In genomic region chr4:15649914-15650545, GRCh38 we compare ENCODE assay signal across 8 cellular contexts. TPM values are rescaled to one million over a fixed set of nuclear protein-coding genes. Genes with fewer than 3 reads are reported as not detected.
A peak's percentile ranks its signal among the peaks of the same experiment; 100 is the strongest.
DNase-seq lines count a peak whose midpoint lies in the region; ATAC-seq and TF ChIP-seq lines count a peak whose summit lies in the region.

No MANE protein-coding gene starts in this region.

- peak; percentile 82 for TF ChIP-seq CTCF in DOHH2 (IDR thresholded peaks at IDR 0.05; ENCODE audit: low read depth, low read length, poor library complexity, severe bottlenecking)
- TF ChIP-seq CTCF in gastrocnemius medialis (IDR thresholded peaks at IDR 0.05 in 4 of 5, conservative IDR thresholded peaks at IDR 0.05 in 1 of 5), result peak; percentile 44 to 78 (median 74)

- H3K9me3 ChIP-seq in DOHH2 (ENCODE audit: control insufficient read depth, insufficient read depth, low read length) (no peaks in the 10 kb centered on the region), SJCRH30 (replicated peaks) (no peaks in the 10 kb centered on the region), gastrocnemius medialis (no peaks in the 10 kb centered on the region)

- H3K36me3 ChIP-seq in DOHH2 (ENCODE audit: control insufficient read depth, low read length) (peaks cover 11% of the 10 kb centered on the region; the same call in 1 of the 2 replicates), SJCRH30 (0 out of 2 replicates have a peak, but pooled peaks cover 1% of the 10 kb centered on the region), gastrocnemius medialis (no peaks in the 10 kb centered on the region)

- H3K4me2 ChIP-seq in DOHH2 (ENCODE audit: low read length), result peak overlapping the region; percentile 49

- H4K20me1 ChIP-seq in DOHH2 (ENCODE audit: control insufficient read depth, insufficient read depth, low read depth, low read length), result peaks cover 5% of the 10 kb centered on the region

- DNase-seq in M059J (ENCODE audit: low read depth) (peak; percentile 67), SJCRH30 (peak; percentile 68 to 84), left ventricle myocardium superior (no peak), gastrocnemius medialis (peak; percentile 18 to 55)
- DNase-seq in activated naive CD4-positive, alpha-beta T cell treated with anti-CD3 and anti-CD28 coated beads, Interleukin-2, amount 50 U/mL, for 72 hours (ENCODE audit: low spot score in 2 of 2), result peak in 1 of 2 donors; percentile 59

- H3K4me1 ChIP-seq in DOHH2 (ENCODE audit: control insufficient read depth, low read length) (peaks cover 51% of the 10 kb centered on the region), SJCRH30 (peaks cover 23% of the 10 kb centered on the region), gastrocnemius medialis (peaks cover 64 to 68% of the 10 kb centered on the region in 2 donors)

- intact Hi-C loops in left ventricle myocardium superior (cut with micrococcal nuclease) (loop anchor here (10.0 kb wide), 1 partner anchor 165 kb away; no protein-coding TSS in a partner anchor), gastrocnemius medialis (cut with DNase I; ENCODE audit: low total_unique reads) (loop anchor here (2.0 to 5.0 kb wide), 3 partner anchors 171 to 577 kb away; partner anchors contain the start of gene TAPT1)

- H3K79me2 ChIP-seq in DOHH2 (ENCODE audit: control insufficient read depth, low read length), result peaks cover 96% of the 10 kb centered on the region

- in situ Hi-C loops in gastrocnemius medialis (cut with MboI; ENCODE audit: low sequenced_read_pairs in 4 of 4), result loop anchor here (5.0 to 25.0 kb wide), 6 partner anchors 163 to 645 kb away; partner anchors contain the start of gene CPEB2 (in 3 of the 4)

- H3K36me3 Mint-ChIP-seq in activated naive CD4-positive, alpha-beta T cell treated with anti-CD3 and anti-CD28 coated beads, Interleukin-2, amount 50 U/mL, for 72 hours, result peaks cover 5 to 13% of the 10 kb centered on the region in 2 donors

- H3K27me3 ChIP-seq in DOHH2 (ENCODE audit: control insufficient read depth, low read length), result no peaks in the 10 kb centered on the region
- H3K27me3 ChIP-seq in SJCRH30, result no peaks in the 10 kb centered on the region
- no peaks in the 10 kb centered on the region for H3K27me3 ChIP-seq in gastrocnemius medialis

- peak overlapping the region; percentile 28; the same call in 1 of the 2 replicates for H3K4me3 ChIP-seq in DOHH2 (ENCODE audit: low read length)
- H3K4me3 ChIP-seq in SJCRH30, result no peak overlapping the region
- H3K4me3 ChIP-seq in gastrocnemius medialis, result peak overlapping the region in 1 of 4 donors; percentile 2

- no peak overlapping the region for H3K27ac Mint-ChIP-seq in activated naive CD4-positive, alpha-beta T cell treated with anti-CD3 and anti-CD28 coated beads, Interleukin-2, amount 50 U/mL, for 72 hours

- no peaks in the 10 kb centered on the region for H3K9me3 Mint-ChIP-seq in activated naive CD4-positive, alpha-beta T cell treated with anti-CD3 and anti-CD28 coated beads, Interleukin-2, amount 50 U/mL, for 72 hours

- TF ChIP-seq POLR2A in gastrocnemius medialis (IDR thresholded peaks at IDR 0.05), result no peak

- H3K9me2 ChIP-seq in DOHH2 (replicated peaks; ENCODE audit: control insufficient read depth, low read length), result no peaks in the 10 kb centered on the region

- peak; percentile 47 for ATAC-seq in GM21737 (IDR thresholded peaks at IDR 0.05; ENCODE audit: unreplicated experiment)
- ATAC-seq in activated naive CD4-positive, alpha-beta T cell treated with anti-CD3 and anti-CD28 coated beads, Interleukin-2, amount 50 U/mL, for 72 hours, result peak; percentile 59 to 67
- ATAC-seq in left ventricle myocardium superior, result peak; percentile 58
- peak; percentile 76 to 84 for ATAC-seq in gastrocnemius medialis
- no peak for ATAC-seq in HG03571 (IDR thresholded peaks at IDR 0.05; ENCODE audit: unreplicated experiment)

- no peak overlapping the region for H3K27ac ChIP-seq in DOHH2 (ENCODE audit: low read depth, low read length)
- no peak overlapping the region for H3K27ac ChIP-seq in SJCRH30
- peak overlapping the region; percentile 11 to 99 (median 30) for H3K27ac ChIP-seq in gastrocnemius medialis

- 0 out of 2 replicates have a peak, but pooled peaks cover 5% of the 10 kb centered on the region for H3F3A ChIP-seq in DOHH2 (ENCODE audit: control insufficient read depth, insufficient read depth)

RNA-seq across cellular contexts. Expression of gene FBXL5, which starts 5.1 kb away (rescaled TPM):
- total RNA-seq in M059J (2014; rRNA removed; shearing (Covaris generic)), result 91.0 and 123 TPM in 2 replicates
- 59.1 and 69.7 TPM in 2 replicates for total RNA-seq in SJCRH30 (2014; rRNA removed; shearing (Covaris generic))
- 10 to 100 TPM; 30.4 to 36.0 TPM for total RNA-seq in activated naive CD4-positive, alpha-beta T cell treated with anti-CD3 and anti-CD28 coated beads, Interleukin-2, amount 50 U/mL, for 72 hours
- total RNA-seq in left ventricle myocardium superior, result 101 TPM
- 100 to 1,000 TPM in 1 of 4 donors, 10 to 100 TPM in 3; 81.7 to 106 (median 89.8) TPM for total RNA-seq in gastrocnemius medialis

RNA-seq across cellular contexts. Expression of gene FAM200B, which starts 31.6 kb away (rescaled TPM):
- total RNA-seq in M059J (2014; rRNA removed; shearing (Covaris generic)), result 55.4 and 76.3 TPM in 2 replicates
- 70.3 TPM in 2 replicates for total RNA-seq in SJCRH30 (2014; rRNA removed; shearing (Covaris generic))
- 10 to 100 TPM in 1 of 2 donors, 1 to 10 TPM in 1; 7.7 to 10.6 TPM for total RNA-seq in activated naive CD4-positive, alpha-beta T cell treated with anti-CD3 and anti-CD28 coated beads, Interleukin-2, amount 50 U/mL, for 72 hours
- total RNA-seq in left ventricle myocardium superior (30.9 TPM), gastrocnemius medialis (10 to 100 TPM; 16.5 to 33.3 (median 21.1) TPM)

RNA-seq across cellular contexts. Expression of gene BST1, which starts 52.8 kb away (rescaled TPM):
- total RNA-seq in M059J (2014; rRNA removed; shearing (Covaris generic)), result 3.0 and 8.6 TPM in 2 replicates
- total RNA-seq in SJCRH30 (2014; rRNA removed; shearing (Covaris generic)), result 0.81 and 1.0 TPM in 2 replicates
- under 1 TPM; 0.39 to 0.82 TPM for total RNA-seq in activated naive CD4-positive, alpha-beta T cell treated with anti-CD3 and anti-CD28 coated beads, Interleukin-2, amount 50 U/mL, for 72 hours
- total RNA-seq in left ventricle myocardium superior (3.6 TPM), gastrocnemius medialis (1 to 10 TPM in 2 of 4 donors, under 1 TPM in 2; 0.26 to 2.1 (median 0.95) TPM)

Comparison
In these comparisons a context has a peak if more than half of its experiments do, and no peak if none do; other contexts are left out.
1. H3K27ac ChIP-seq: peak in gastrocnemius medialis (4 of 4); none in DOHH2 (single experiment) and SJCRH30 (single experiment).